1 cellular context compared by ENCODE assay signal in genomic region chr10:79491171-79491835, GRCh38.
A peak's percentile ranks its signal among the peaks of the same experiment; 100 is the strongest.
TF ChIP-seq lines count a peak whose summit lies in the region.

No MANE protein-coding gene starts in this region.

TF ChIP-seq in K562, 482 proteins besides CTCF, POLR2A, EP300 and RAD21 (continues in another document):
- TF ChIP-seq SRSF3 (IDR thresholded peaks at IDR 0.05; ENCODE audit: insufficient read depth, low read length): no peak
- no peak for TF ChIP-seq TFAP4 (CRISPR knock-in tag; IDR thresholded peaks at IDR 0.05; ENCODE audit: borderline replicate concordance)
- TF ChIP-seq NR2C2 (CRISPR knock-in tag; IDR thresholded peaks at IDR 0.05): 0 out of 2 replicates have a peak, but pooled peaks have one; percentile 13
- TF ChIP-seq NR2C2 (tag; IDR thresholded peaks at IDR 0.05): no peak
- TF ChIP-seq ZNF551 (CRISPR knock-in tag; IDR thresholded peaks at IDR 0.05): no peak
- no peak for TF ChIP-seq ZNF644 (tag; IDR thresholded peaks at IDR 0.05; ENCODE audit: low read depth)
- TF ChIP-seq MTA2 (IDR thresholded peaks at IDR 0.05; ENCODE audit: low read depth): no peak
- no peak for TF ChIP-seq RBFOX2 (IDR thresholded peaks at IDR 0.05; ENCODE audit: low read depth, low read length)
- no peak for TF ChIP-seq JUN (IDR thresholded peaks at IDR 0.05; ENCODE audit: borderline replicate concordance, low read depth, low read length)
- no peak for TF ChIP-seq JUN (CRISPR knock-in tag; IDR thresholded peaks at IDR 0.05; ENCODE audit: borderline replicate concordance)
- TF ChIP-seq KLF1 (tag; IDR thresholded peaks at IDR 0.05): no peak
- TF ChIP-seq FOXO4 (CRISPR knock-in tag; IDR thresholded peaks at IDR 0.05): no peak
- no peak for TF ChIP-seq MYNN (IDR thresholded peaks at IDR 0.05)
- TF ChIP-seq MYNN (CRISPR knock-in tag; IDR thresholded peaks at IDR 0.05): no peak
- TF ChIP-seq ZNF695 (CRISPR knock-in tag; IDR thresholded peaks at IDR 0.05): no peak
- no peak for TF ChIP-seq SLC30A9 (CRISPR knock-in tag; IDR thresholded peaks at IDR 0.05)
- no peak for TF ChIP-seq ZNF785 (CRISPR knock-in tag; IDR thresholded peaks at IDR 0.05)
- no peak for TF ChIP-seq ZNF146 (CRISPR knock-in tag; IDR thresholded peaks at IDR 0.05; ENCODE audit: unreplicated experiment)
- no peak for TF ChIP-seq PHF21A (IDR thresholded peaks at IDR 0.05; ENCODE audit: borderline replicate concordance, low read depth)
- no peak for TF ChIP-seq KLF16 (IDR thresholded peaks at IDR 0.05)
- no peak for TF ChIP-seq CBX1 (IDR thresholded peaks at IDR 0.05; ENCODE audit: low read depth)
- no peak for TF ChIP-seq HMG20A (CRISPR knock-in tag; conservative IDR thresholded peaks at IDR 0.05)
- peak; percentile 49 for TF ChIP-seq FOSL1 (tag; conservative IDR thresholded peaks at IDR 0.05)
- TF ChIP-seq NR1H2 (CRISPR knock-in tag; IDR thresholded peaks at IDR 0.05): no peak
- no peak for TF ChIP-seq TBL1XR1 (IDR thresholded peaks at IDR 0.05; ENCODE audit: low read length in 2 of 2)
- TF ChIP-seq MAZ (CRISPR knock-in tag; conservative IDR thresholded peaks at IDR 0.05 in 1 of 2, IDR thresholded peaks at IDR 0.05 in 1 of 2): no peak
- no peak for TF ChIP-seq HNRNPH1 (optimal IDR thresholded peaks at IDR 0.05; ENCODE audit: low read depth, low read length)
- TF ChIP-seq ELK1 (CRISPR knock-in tag; IDR thresholded peaks at IDR 0.05): no peak
- no peak for TF ChIP-seq KAT8 (IDR thresholded peaks at IDR 0.05; ENCODE audit: low read depth)
- TF ChIP-seq PML (IDR thresholded peaks at IDR 0.05; ENCODE audit: low read length): no peak
- peak; percentile 32; the same call in 1 of the 2 replicates for TF ChIP-seq SMC3 (conservative IDR thresholded peaks at IDR 0.05; ENCODE audit: insufficient read depth, low read depth, low read length)
- TF ChIP-seq ZNF134 (CRISPR knock-in tag; conservative IDR thresholded peaks at IDR 0.05): no peak
- TF ChIP-seq ZHX1 (conservative IDR thresholded peaks at IDR 0.05; ENCODE audit: low read length): no peak
- TF ChIP-seq PPARD (CRISPR knock-in tag; IDR thresholded peaks at IDR 0.05): no peak
- TF ChIP-seq MCM2 (IDR thresholded peaks at IDR 0.05; ENCODE audit: low read depth): no peak
- no peak for TF ChIP-seq HES1 (IDR thresholded peaks at IDR 0.05; ENCODE audit: low read depth)
- no peak for TF ChIP-seq STAT5B (CRISPR knock-in tag; IDR thresholded peaks at IDR 0.05)
- peak; percentile 35; the same call in 1 of the 2 replicates for TF ChIP-seq L3MBTL2 (IDR thresholded peaks at IDR 0.05)
- no peak for TF ChIP-seq HOMEZ (CRISPR knock-in tag; IDR thresholded peaks at IDR 0.05)
- TF ChIP-seq PHF20 (IDR thresholded peaks at IDR 0.05; ENCODE audit: partially characterized antibody): no peak
- no peak for TF ChIP-seq KDM1A (IDR thresholded peaks at IDR 0.05)
- no peak for TF ChIP-seq ZNF224 (CRISPR knock-in tag; IDR thresholded peaks at IDR 0.05)
- TF ChIP-seq NR2C1 (IDR thresholded peaks at IDR 0.05): no peak
- no peak for TF ChIP-seq NR2C1 (tag; IDR thresholded peaks at IDR 0.05)
- no peak for TF ChIP-seq ZNF436 (CRISPR knock-in tag; IDR thresholded peaks at IDR 0.05)
- TF ChIP-seq ZNF124 (CRISPR knock-in tag; IDR thresholded peaks at IDR 0.05): no peak
- peak; percentile 90 for TF ChIP-seq SPI1 (IDR thresholded peaks at IDR 0.05; ENCODE audit: borderline replicate concordance, low read depth, low read length)
- TF ChIP-seq TCF7 (IDR thresholded peaks at IDR 0.05; ENCODE audit: borderline replicate concordance): no peak
- TF ChIP-seq STAG1 (CRISPR knock-in tag; IDR thresholded peaks at IDR 0.05; ENCODE audit: borderline replicate concordance): peak; percentile 12; the same call in 1 of the 2 replicates
- no peak for TF ChIP-seq MITF (IDR thresholded peaks at IDR 0.05)
- TF ChIP-seq GABPA (tag; conservative IDR thresholded peaks at IDR 0.05; ENCODE audit: low read depth): no peak
- no peak for TF ChIP-seq SAFB2 (IDR thresholded peaks at IDR 0.05; ENCODE audit: borderline replicate concordance, low read depth, low read length, severe bottlenecking)
